In the genomic region with DNA sequence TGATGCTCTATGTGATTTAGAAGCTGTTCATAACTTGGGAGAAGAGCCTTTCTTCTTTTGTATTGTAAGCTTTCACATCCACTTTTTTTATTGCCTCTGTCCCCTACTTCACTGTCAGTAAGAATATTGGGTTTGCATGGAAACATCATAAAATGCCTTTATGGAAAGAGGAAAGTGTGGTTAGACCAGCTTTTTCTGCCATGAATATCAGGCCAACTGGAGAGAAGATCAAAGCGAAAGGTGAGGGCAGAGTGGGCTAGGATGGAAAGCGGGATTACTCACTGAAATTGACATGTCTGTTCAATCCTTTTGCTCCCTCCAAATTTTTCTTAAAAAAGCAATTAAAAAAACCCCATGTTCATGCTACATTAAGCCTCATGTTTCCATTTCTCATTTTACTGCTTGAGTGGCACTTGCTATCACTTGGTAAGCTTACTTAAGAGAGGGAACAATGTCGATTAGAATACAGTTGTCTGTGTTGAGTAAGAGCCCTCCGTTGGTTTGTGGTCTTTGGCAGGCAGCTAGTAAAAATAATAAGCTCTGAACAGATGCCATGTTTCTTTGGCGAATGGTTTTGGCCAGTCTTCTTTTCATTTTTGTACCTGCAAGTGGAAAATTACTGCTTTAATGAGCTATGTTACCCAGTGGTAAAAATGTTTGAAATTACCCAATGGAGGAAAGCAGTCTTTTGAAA, we compare ENCODE assay signal across 12 cellular contexts. TPM values are rescaled to one million over a fixed set of nuclear protein-coding genes. Genes with fewer than 3 reads are reported as not detected.
DNase-seq lines count a peak whose midpoint lies in the region; ATAC-seq and TF ChIP-seq lines count a peak whose summit lies in the region.
"Had no signal": no experiment of that assay in that cellular context is flagged by ENCODE, and none has a peak within 500 bp of the region (broad histone marks: within the 10 kb centered on the region; RNA-seq: fewer than 3 reads in every experiment).

No MANE protein-coding gene starts in this region.

- H3K27ac ChIP-seq in SK-N-MC (no peak overlapping the region), thyroid gland (peak overlapping the region in 2 of 3 donors; percentile 59 to 64)

- DNase-seq in NCI-H345 (lab: John Stamatoyannopoulos, UW) (peak; percentile 17), NCI-H345 treated with DMSO at 0.1 percent for 48 hours (lab: John Stamatoyannopoulos, UW; ENCODE audit: unreplicated experiment) (no peak), SK-N-MC (ENCODE audit: low read depth, low spot score) (no peak), glomerular visceral epithelial cell (ENCODE audit: extremely low spot score) (peak; percentile 50), thyroid gland (peak; percentile 20 to 24), HUDEP-2 (lab: John Stamatoyannopoulos, UW; ENCODE audit: unreplicated experiment in 76 of 76) (no peak), CD14-positive monocyte (ENCODE audit: low spot score) (no peak)
- DNase-seq in activated naive CD8-positive, alpha-beta T cell treated with anti-CD3 and anti-CD28 coated beads, Interleukin-2, amount 50 U/mL, for 24 hours = no peak
- DNase-seq: activated gamma-delta T cell had no signal

- no peak for TF ChIP-seq POLR2A in thyroid gland (IDR thresholded peaks at IDR 0.05)

- no peak for TF ChIP-seq CTCF in thyroid gland (IDR thresholded peaks at IDR 0.05)
- TF ChIP-seq CTCF in CD14-positive monocyte (IDR thresholded peaks at IDR 0.05) = no peak

- H3K4me3 ChIP-seq in SK-N-MC (peak overlapping the region; percentile 25; the same call in 1 of the 2 replicates), thyroid gland (replicated peaks in 1 of 3) (no peak overlapping the region)

- no peak overlapping the region for H3K4me3 Mint-ChIP-seq in CD14-positive monocyte
- H3K4me3 Mint-ChIP-seq in activated naive CD8-positive, alpha-beta T cell treated with anti-CD3 and anti-CD28 coated beads, Interleukin-2, amount 50 U/mL, for 24 hours = no peak overlapping the region

- peaks cover 0 to 23% (median 0%) of the 10 kb centered on the region in 3 donors for H3K27me3 Mint-ChIP-seq in CD14-positive monocyte (ENCODE audit: low read depth in 3 of 3)
- no peaks in the 10 kb centered on the region for H3K27me3 Mint-ChIP-seq in activated naive CD8-positive, alpha-beta T cell treated with anti-CD3 and anti-CD28 coated beads, Interleukin-2, amount 50 U/mL, for 24 hours

- peaks cover 5% of the 10 kb centered on the region for H3K4me1 Mint-ChIP-seq in CD14-positive monocyte
- peaks cover 4% of the 10 kb centered on the region for H3K4me1 Mint-ChIP-seq in activated naive CD8-positive, alpha-beta T cell treated with anti-CD3 and anti-CD28 coated beads, Interleukin-2, amount 50 U/mL, for 24 hours

- H3K9ac ChIP-seq in SK-N-MC (ENCODE audit: insufficient read length) = no peak overlapping the region

- H3K4me1 ChIP-seq in thyroid gland = no peaks in the 10 kb centered on the region

- H3K27me3 ChIP-seq in thyroid gland = no peaks in the 10 kb centered on the region

- ATAC-seq in activated naive CD8-positive, alpha-beta T cell treated with anti-CD3 and anti-CD28 coated beads, Interleukin-2, amount 50 U/mL, for 24 hours = no peak

- no peaks in the 10 kb centered on the region for H3K36me3 Mint-ChIP-seq in CD14-positive monocyte
- H3K36me3 Mint-ChIP-seq in activated naive CD8-positive, alpha-beta T cell treated with anti-CD3 and anti-CD28 coated beads, Interleukin-2, amount 50 U/mL, for 24 hours (ENCODE audit: low read depth) = no peaks in the 10 kb centered on the region

- H3K9me3 Mint-ChIP-seq in CD14-positive monocyte = no peaks in the 10 kb centered on the region
- H3K9me3 Mint-ChIP-seq in activated naive CD8-positive, alpha-beta T cell treated with anti-CD3 and anti-CD28 coated beads, Interleukin-2, amount 50 U/mL, for 24 hours = no peaks in the 10 kb centered on the region

- H3K27ac Mint-ChIP-seq in CD14-positive monocyte = no peak overlapping the region
- no peak overlapping the region for H3K27ac Mint-ChIP-seq in activated naive CD8-positive, alpha-beta T cell treated with anti-CD3 and anti-CD28 coated beads, Interleukin-2, amount 50 U/mL, for 24 hours

- intact Hi-C loops in thyroid gland (cut with DNase I) = loop anchor here (10.0 kb wide), 1 partner anchor 298 kb away; the partner anchor contains the start of gene POLA1
- intact Hi-C loops in CD14-positive monocyte (cut with micrococcal nuclease) = loop anchor here (2.0 to 5.0 kb wide), 2 partner anchors 101 to 102 kb away; no protein-coding TSS in a partner anchor

- H3K9me3 ChIP-seq in SK-N-MC (ENCODE audit: low read depth, low read length) (no peaks in the 10 kb centered on the region), thyroid gland (no peaks in the 10 kb centered on the region)

- WGBS in thyroid gland, 2 donors = 27 to 33% methylated on average over 5 of the region's 5 CpGs

- no peaks in the 10 kb centered on the region for H3K36me3 ChIP-seq in SK-N-MC (ENCODE audit: insufficient read depth, low read length)
- no peaks in the 10 kb centered on the region for H3K36me3 ChIP-seq in thyroid gland

RNA-seq across cellular contexts. Expression of gene SUPT20HL1, which starts 35.9 kb away (rescaled TPM):
- total RNA-seq in thyroid gland = not detected
- not detected for polyA plus RNA-seq in CD14-positive monocyte
- total RNA-seq: A673, frontal cortex had no signal
- polyA plus RNA-seq: neural cell had no signal

Comparison
In these comparisons a context has a peak if more than half of its experiments do, and no peak if none do; other contexts are left out.
1. DNase-seq: peak in NCI-H345 (single experiment), glomerular visceral epithelial cell (single experiment) and thyroid gland (2 of 2); none in NCI-H345 treated with DMSO at 0.1 percent for 48 hours (single experiment), SK-N-MC (single experiment), HUDEP-2 (0 of 76), CD14-positive monocyte (single experiment) and activated naive CD8-positive, alpha-beta T cell treated with anti-CD3 and anti-CD28 coated beads, Interleukin-2, amount 50 U/mL, for 24 hours (single experiment).